ENCODE assay signal across 1 cellular context in genomic region chr5:38265546-38266179, GRCh38.
TF ChIP-seq lines count a peak whose summit lies in the region.

No MANE protein-coding gene starts in this region.

TF ChIP-seq in HepG2, 621 proteins besides CTCF, POLR2A, EP300 and RAD21 (continued from another document):
- TF ChIP-seq ZBTB46 (CRISPR knock-in tag; IDR thresholded peaks at IDR 0.05; ENCODE audit: borderline replicate concordance): no peak
- TF ChIP-seq ZNF350 (CRISPR knock-in tag; IDR thresholded peaks at IDR 0.05; ENCODE audit: borderline replicate concordance, low read depth): 0 out of 2 replicates have a peak, but pooled peaks have one; percentile 32
- peak; percentile 50; the same call in 1 of the 2 replicates for TF ChIP-seq SMC3 (IDR thresholded peaks at IDR 0.05; ENCODE audit: low read length)
- TF ChIP-seq XRCC5 (optimal IDR thresholded peaks at IDR 0.05; ENCODE audit: low read length): peak; percentile 33
- peak; percentile 57; the same call in 1 of the 2 replicates for TF ChIP-seq EED (CRISPR knock-in tag; IDR thresholded peaks at IDR 0.05)
TF ChIP-seq in HepG2: peak in this region for 8.
